6 cellular contexts compared by ENCODE assay signal in the genomic region with DNA sequence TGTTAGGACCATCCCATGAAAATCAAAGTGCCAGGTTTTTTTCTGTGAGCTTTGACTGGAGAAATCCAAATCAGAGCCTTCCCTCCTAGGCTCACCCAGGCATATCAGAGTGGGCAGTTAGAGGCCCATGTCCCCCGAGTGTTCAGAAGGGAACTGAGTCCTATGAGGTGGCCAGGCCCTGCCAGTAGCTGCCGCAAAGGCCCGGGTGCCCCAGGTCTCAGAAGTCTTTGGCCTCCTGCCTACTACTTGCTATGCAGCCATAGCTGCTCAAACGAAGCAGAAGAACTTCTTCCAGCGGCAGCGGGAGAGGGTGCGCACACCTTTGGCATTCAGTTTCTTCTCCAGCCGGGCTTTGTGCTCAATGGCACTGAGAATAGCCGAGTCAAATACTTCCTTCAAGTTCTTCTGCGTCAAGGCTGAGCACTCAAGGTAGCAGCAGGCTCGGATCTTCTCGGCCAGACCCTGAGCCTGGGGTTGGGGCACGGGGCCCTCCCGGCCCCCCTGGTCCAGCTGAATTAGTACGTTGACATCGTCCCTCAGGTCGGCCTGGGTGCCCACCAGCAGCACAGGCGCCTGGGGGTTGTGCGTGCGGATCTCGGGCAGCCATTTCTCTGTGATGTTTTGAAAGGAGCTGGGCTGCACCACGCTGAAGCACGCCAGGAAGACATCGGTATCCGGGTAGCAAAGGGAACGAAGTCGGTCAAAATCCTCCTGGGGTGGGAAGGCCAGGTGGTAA. TPM values are rescaled to one million over a fixed set of nuclear protein-coding genes. Genes with fewer than 3 reads are reported as not detected.
A peak's percentile ranks its signal among the peaks of the same experiment; 100 is the strongest.
DNase-seq lines count a peak whose midpoint lies in the region; ATAC-seq, FAIRE-seq and TF ChIP-seq lines count a peak whose summit lies in the region.

No MANE protein-coding gene starts in this region.

- H3K27ac Mint-ChIP-seq in activated CD4-positive, alpha-beta memory T cell treated with anti-CD3 and anti-CD28 coated beads, Interleukin-2, amount 10 ng/mL, durations not matched to agents 7 days and 5 days = no peak overlapping the region
- H3K27ac Mint-ChIP-seq in activated CD4-positive, alpha-beta memory T cell treated with anti-CD3 and anti-CD28 coated beads for 36 hours = no peak overlapping the region
- peak overlapping the region; percentile 85 for H3K27ac Mint-ChIP-seq in stimulated activated naive B cell treated with anti-CD40 and anti-IgM and Interleukin-4, amounts not matched to agents 10 μg/mL and 1 μg/mL and 100 μg/mL, for 72 hours

- POLR2A ChIA-PET in activated CD4-positive, alpha-beta memory T cell treated with anti-CD3 and anti-CD28 coated beads, Interleukin-2, amount 10 ng/mL, durations not matched to agents 7 days and 5 days (lab: Charles Lee) = interaction anchor here (0.6 to 1.6 kb wide), 4 partner anchors 9 to 22 kb away, joined by 3 to 6 read pairs (median 4); partner anchors contain the start of gene VPS18
- POLR2A ChIA-PET in activated CD4-positive, alpha-beta memory T cell treated with anti-CD3 and anti-CD28 coated beads for 36 hours (lab: Charles Lee) = interaction anchor here (0.6 to 1.3 kb wide), 6 partner anchors 19 to 443 kb away, joined by 3 to 5 read pairs (median 4); partner anchors contain the start of genes SPINT1 and VPS18
- POLR2A ChIA-PET in H1 (lab: Charles Lee; ENCODE audit: partially characterized antibody) = interaction anchor here (0.7 to 2.2 kb wide), 22 partner anchors 12 to 178 kb away, joined by 3 to 10 read pairs (median 4); partner anchors contain the start of genes CHAC1, RAD51, SPINT1 and VPS18

- peaks cover 27% of the 10 kb centered on the region for H3K27me3 Mint-ChIP-seq in activated CD4-positive, alpha-beta memory T cell treated with anti-CD3 and anti-CD28 coated beads, Interleukin-2, amount 10 ng/mL, durations not matched to agents 7 days and 5 days
- peaks cover 5% of the 10 kb centered on the region for H3K27me3 Mint-ChIP-seq in activated CD4-positive, alpha-beta memory T cell treated with anti-CD3 and anti-CD28 coated beads for 36 hours
- H3K27me3 Mint-ChIP-seq in stimulated activated naive B cell treated with anti-CD40 and anti-IgM and Interleukin-4, amounts not matched to agents 10 μg/mL and 1 μg/mL and 100 μg/mL, for 72 hours = no peaks in the 10 kb centered on the region

- no peak for TF ChIP-seq EP300 in H1 (IDR thresholded peaks at IDR 0.05; ENCODE audit: borderline replicate concordance in 1 of 2, low read depth in 2 of 2, low read length in 2 of 2)

- no peak overlapping the region for H3K56ac ChIP-seq in H1 (replicated peaks; ENCODE audit: insufficient read length, low read depth, low read length)

- no peak overlapping the region for H2AK5ac ChIP-seq in H1 (ENCODE audit: low read depth, low read length)

- no peak for TF ChIP-seq POLR2A in H1 (IDR thresholded peaks at IDR 0.05; ENCODE audit: control extremely low read depth in 1 of 2, low read depth in 2 of 2, low read length in 2 of 2)

- no peak overlapping the region for H2BK120ac ChIP-seq in H1 (replicated peaks; ENCODE audit: low read depth, low read length)

- no peak overlapping the region for H3K18ac ChIP-seq in H1 (ENCODE audit: extremely low read depth, low read length)

- no peaks in the 10 kb centered on the region for H3K79me1 ChIP-seq in H1 (ENCODE audit: low read depth, low read length)

- H3K79me2 ChIP-seq in H1 (ENCODE audit: control insufficient read depth in 1 of 2, insufficient read depth in 2 of 2, low read length in 2 of 2) = no peaks in the 10 kb centered on the region

- DNase-seq in activated CD4-positive, alpha-beta memory T cell treated with anti-CD3 and anti-CD28 coated beads, Interleukin-2, amount 10 ng/mL, durations not matched to agents 7 days and 5 days = no peak
- DNase-seq in activated CD4-positive, alpha-beta memory T cell treated with anti-CD3 and anti-CD28 coated beads for 36 hours = no peak
- DNase-seq in H1 (ENCODE audit: low read depth in 1 of 2, low spot score in 2 of 2) (no peak), foreskin melanocyte (no peak), NCI-H128 (lab: John Stamatoyannopoulos, UW; ENCODE audit: unreplicated experiment) (no peak)
- DNase-seq in stimulated activated naive B cell treated with anti-CD40 and anti-IgM and Interleukin-4, amounts not matched to agents 10 μg/mL and 1 μg/mL and 100 μg/mL, for 72 hours = no peak

- H4K91ac ChIP-seq in H1 (replicated peaks; ENCODE audit: insufficient read length, low read length) = peak overlapping the region; percentile 18

- peak overlapping the region; percentile 54 to 95 for H3K4me2 ChIP-seq in H1 (ENCODE audit: insufficient read depth in 1 of 2, low read depth in 2 of 2, low read length in 2 of 2)

- 0 out of 2 replicates have a peak overlapping the region, but pooled peaks have one; percentile 48 for H2BK20ac ChIP-seq in H1 (ENCODE audit: low read length)

- no peak overlapping the region; the same call in 1 of the 2 replicates for H2AFZ ChIP-seq in H1 (ENCODE audit: low read length)

- H2BK15ac ChIP-seq in H1 (ENCODE audit: low read length) = 0 out of 2 replicates have a peak overlapping the region, but pooled peaks have one; percentile 88

- 84% methylated on average over 27 of the region's 27 CpGs; no CpG with 5 or more reads in 1 of the 2 experiments for WGBS in H1 (ENCODE audit: extremely low coverage in 1 of 2, insufficient coverage in 1 of 2, insufficient read length in 1 of 2, insufficient replicate concordance in 2 of 2, low coverage in 1 of 2, low lambda C conversion rate in 2 of 2, missing lambda C conversion rate in 1 of 2), 2 experiments

- H3K4ac ChIP-seq in H1 (replicated peaks; ENCODE audit: insufficient read length, low read depth, low read length) = no peak overlapping the region

- ATAC-seq in stimulated activated naive B cell treated with anti-CD40 and anti-IgM and Interleukin-4, amounts not matched to agents 10 μg/mL and 1 μg/mL and 100 μg/mL, for 72 hours (replicated peaks) = no peak

- H3K36me3 ChIP-seq in H1 (ENCODE audit: control insufficient read depth in 2 of 4, insufficient read depth in 4 of 4, low read length in 3 of 4) = no peaks in the 10 kb centered on the region

- H3K36me3 Mint-ChIP-seq in activated CD4-positive, alpha-beta memory T cell treated with anti-CD3 and anti-CD28 coated beads, Interleukin-2, amount 10 ng/mL, durations not matched to agents 7 days and 5 days (ENCODE audit: low read depth) = no peaks in the 10 kb centered on the region
- no peaks in the 10 kb centered on the region for H3K36me3 Mint-ChIP-seq in activated CD4-positive, alpha-beta memory T cell treated with anti-CD3 and anti-CD28 coated beads for 36 hours
- no peaks in the 10 kb centered on the region for H3K36me3 Mint-ChIP-seq in stimulated activated naive B cell treated with anti-CD40 and anti-IgM and Interleukin-4, amounts not matched to agents 10 μg/mL and 1 μg/mL and 100 μg/mL, for 72 hours

- intact Hi-C loops in activated CD4-positive, alpha-beta memory T cell treated with anti-CD3 and anti-CD28 coated beads for 36 hours (cut with micrococcal nuclease) = loop anchor here (1.0 kb wide), 1 partner anchor 14 kb away; no protein-coding TSS in a partner anchor

- no peak overlapping the region for H3K9ac ChIP-seq in H1 (replicated peaks in 1 of 4; ENCODE audit: extremely low read depth in 1 of 4, low read depth in 3 of 4, low read length in 3 of 4)

- TF ChIP-seq CTCF in H1 (IDR thresholded peaks at IDR 0.05; ENCODE audit: control extremely low read depth in 1 of 3, insufficient read depth in 1 of 3, low read depth in 1 of 3, low read length in 3 of 3) = no peak

- no peak overlapping the region; the same call in 1 of the 2 replicates for H2BK5ac ChIP-seq in H1 (ENCODE audit: low read depth, low read length)

- 0 out of 7 replicates have a peak, but pooled peaks cover 0 to 2% (median 0%) of the 10 kb centered on the region in 4 experiments for H3K27me3 ChIP-seq in H1 (replicated peaks in 1 of 4; ENCODE audit: control insufficient read depth in 3 of 4, extremely low read depth in 1 of 4, insufficient read depth in 3 of 4, low read length in 3 of 4)

- FAIRE-seq in H1 (lab: Jason Lieb, UNC) = no peak

- CTCF ChIA-PET in activated CD4-positive, alpha-beta memory T cell treated with anti-CD3 and anti-CD28 coated beads, Interleukin-2, amount 10 ng/mL, durations not matched to agents 7 days and 5 days (lab: Charles Lee) = interaction anchor here (0.8 to 3.1 kb wide), 9 partner anchors 10 to 197 kb away, joined by 3 to 18 read pairs (median 4); partner anchors contain the start of genes DNAJC17, VPS18 and ZFYVE19
- CTCF ChIA-PET in activated CD4-positive, alpha-beta memory T cell treated with anti-CD3 and anti-CD28 coated beads for 36 hours (lab: Charles Lee) = interaction anchor here (0.6 to 5.0 kb wide), 10 partner anchors 10 to 1032 kb away, joined by 3 to 29 read pairs (median 6); partner anchors contain the start of genes RAD51 and VPS18
- CTCF ChIA-PET in H1 (lab: Charles Lee; ENCODE audit: partially characterized antibody) = interaction anchor here (0.6 to 7.8 kb wide), 21 partner anchors 9 to 161 kb away, joined by 3 to 51 read pairs (median 3); partner anchors contain the start of genes DLL4, DNAJC17, GCHFR and VPS18

- no peak for TF ChIP-seq RAD21 in H1 (IDR thresholded peaks at IDR 0.05 in 1 of 2, conservative IDR thresholded peaks at IDR 0.05 in 1 of 2; ENCODE audit: low read depth in 2 of 2, low read length in 2 of 2)

- H3K9me3 ChIP-seq in H1 (ENCODE audit: insufficient read depth in 2 of 2, low read depth in 1 of 2, low read length in 1 of 2) = no peaks in the 10 kb centered on the region

- peak overlapping the region; percentile 45 to 70 (median 58); a peak in 7 of 8 replicates for H3K4me3 ChIP-seq in H1 (ENCODE audit: extremely low read depth in 1 of 4, insufficient read depth in 2 of 4, low read depth in 3 of 4, low read length in 4 of 4)

- no peak overlapping the region for H4K5ac ChIP-seq in H1 (ENCODE audit: insufficient read length, low read depth, low read length)

- no peaks in the 10 kb centered on the region for H4K20me1 ChIP-seq in H1 (replicated peaks in 1 of 2; ENCODE audit: control insufficient read depth in 1 of 2, insufficient read depth in 2 of 2, low read length in 2 of 2)

- no peak overlapping the region for H3K27ac ChIP-seq in H1 (ENCODE audit: low read depth, low read length)

- H3K23ac ChIP-seq in H1 (ENCODE audit: insufficient read length) = no peak overlapping the region

- H3K9me3 Mint-ChIP-seq in activated CD4-positive, alpha-beta memory T cell treated with anti-CD3 and anti-CD28 coated beads, Interleukin-2, amount 10 ng/mL, durations not matched to agents 7 days and 5 days = no peaks in the 10 kb centered on the region
- no peaks in the 10 kb centered on the region for H3K9me3 Mint-ChIP-seq in activated CD4-positive, alpha-beta memory T cell treated with anti-CD3 and anti-CD28 coated beads for 36 hours
- H3K9me3 Mint-ChIP-seq in stimulated activated naive B cell treated with anti-CD40 and anti-IgM and Interleukin-4, amounts not matched to agents 10 μg/mL and 1 μg/mL and 100 μg/mL, for 72 hours = no peaks in the 10 kb centered on the region

- no peak overlapping the region for H3K14ac ChIP-seq in H1 (ENCODE audit: insufficient read length)

- H2BK12ac ChIP-seq in H1 (ENCODE audit: low read depth, low read length) = peak overlapping the region; percentile 68; the same call in 1 of the 2 replicates

- peaks cover 16% of the 10 kb centered on the region for H3K4me1 Mint-ChIP-seq in activated CD4-positive, alpha-beta memory T cell treated with anti-CD3 and anti-CD28 coated beads, Interleukin-2, amount 10 ng/mL, durations not matched to agents 7 days and 5 days
- H3K4me1 Mint-ChIP-seq in activated CD4-positive, alpha-beta memory T cell treated with anti-CD3 and anti-CD28 coated beads for 36 hours (ENCODE audit: low read depth) = peaks cover 16% of the 10 kb centered on the region
- H3K4me1 Mint-ChIP-seq in stimulated activated naive B cell treated with anti-CD40 and anti-IgM and Interleukin-4, amounts not matched to agents 10 μg/mL and 1 μg/mL and 100 μg/mL, for 72 hours = peaks cover 33 to 48% of the 10 kb centered on the region in 2 donors

- no peaks in the 10 kb centered on the region for H3K23me2 ChIP-seq in H1 (ENCODE audit: low read depth, low read length)

- no peak overlapping the region; the same call in 1 of the 2 replicates for H4K8ac ChIP-seq in H1 (ENCODE audit: extremely low read depth, insufficient read depth, low read length)

- peaks cover 0 to 18% (median 12%) of the 10 kb centered on the region in 4 experiments; a peak in 6 of 7 replicates for H3K4me1 ChIP-seq in H1 (replicated peaks in 1 of 4; ENCODE audit: control insufficient read depth in 3 of 4, insufficient read depth in 4 of 4, low read length in 3 of 4)

- H3K4me3 Mint-ChIP-seq in activated CD4-positive, alpha-beta memory T cell treated with anti-CD3 and anti-CD28 coated beads, Interleukin-2, amount 10 ng/mL, durations not matched to agents 7 days and 5 days = peak overlapping the region; percentile 69
- H3K4me3 Mint-ChIP-seq in activated CD4-positive, alpha-beta memory T cell treated with anti-CD3 and anti-CD28 coated beads for 36 hours = no peak overlapping the region
- peak overlapping the region; percentile 84 to 87 for H3K4me3 Mint-ChIP-seq in stimulated activated naive B cell treated with anti-CD40 and anti-IgM and Interleukin-4, amounts not matched to agents 10 μg/mL and 1 μg/mL and 100 μg/mL, for 72 hours

RNA-seq across cellular contexts. Expression of gene RHOV, which starts 1.1 kb away (rescaled TPM):
- total RNA-seq in activated CD4-positive, alpha-beta memory T cell treated with anti-CD3 and anti-CD28 coated beads, Interleukin-2, amount 10 ng/mL, durations not matched to agents 7 days and 5 days = not detected
- total RNA-seq in activated CD4-positive, alpha-beta memory T cell treated with anti-CD3 and anti-CD28 coated beads for 36 hours = under 1 TPM; 0.29 to 0.53 TPM
- total RNA-seq in H1 (2021; fragmentation: NEBNext Ultra II Directional; extraction: Animal tissue kit (Norgen Biotek cat#: 25700)) = 2.4 and 2.7 TPM in 2 replicates
- polyA plus RNA-seq in H1 (2011; rRNA removed) = 1.5 and 2.2 TPM in 2 replicates
- 2.8 TPM for polyA plus RNA-seq in H1 (2011; cell fraction: cytosol; rRNA removed)
- polyA plus RNA-seq in H1 (2011; cell fraction: nucleus; rRNA removed) = 2.0 TPM
- 3.6 to 3.9 TPM (median 3.7 TPM) in 4 replicates for polyA plus RNA-seq in H1 (2012, experiment 1 of 2)
- polyA plus RNA-seq in H1 (2012, experiment 2 of 2) = 2.3 TPM
- 1.5 TPM for polyA plus RNA-seq in H1 (2013, experiment 1 of 2)
- 1.4 TPM for polyA plus RNA-seq in H1 (2013, experiment 2 of 2)
- polyA minus RNA-seq in H1 (2011; rRNA and poly(A)+ RNA removed) = 1.3 and 1.5 TPM in 2 replicates
- polyA minus RNA-seq in H1 (2011; cell fraction: cytosol; rRNA and poly(A)+ RNA removed) = 2.4 TPM
- polyA minus RNA-seq in H1 (2011; cell fraction: nucleus; rRNA and poly(A)+ RNA removed) = 2.9 TPM

RNA-seq across cellular contexts. Expression of gene VPS18, which starts 21.3 kb away (rescaled TPM):
- 10 to 100 TPM; 16.3 to 17.1 TPM for total RNA-seq in activated CD4-positive, alpha-beta memory T cell treated with anti-CD3 and anti-CD28 coated beads, Interleukin-2, amount 10 ng/mL, durations not matched to agents 7 days and 5 days
- total RNA-seq in activated CD4-positive, alpha-beta memory T cell treated with anti-CD3 and anti-CD28 coated beads for 36 hours = 1 to 10 TPM; 7.8 to 8.8 TPM
- total RNA-seq in H1 (2021; fragmentation: NEBNext Ultra II Directional; extraction: Animal tissue kit (Norgen Biotek cat#: 25700)) = 31.9 and 32.7 TPM in 2 replicates
- 28.9 and 32.9 TPM in 2 replicates for polyA plus RNA-seq in H1 (2011; rRNA removed)
- 27.4 TPM for polyA plus RNA-seq in H1 (2011; cell fraction: cytosol; rRNA removed)
- 35.6 TPM for polyA plus RNA-seq in H1 (2011; cell fraction: nucleus; rRNA removed)
- polyA plus RNA-seq in H1 (2012, experiment 1 of 2) = 19.1 to 31.3 TPM (median 29.5 TPM) in 4 replicates
- 32.6 TPM for polyA plus RNA-seq in H1 (2012, experiment 2 of 2)
- 12.6 TPM for polyA plus RNA-seq in H1 (2013, experiment 1 of 2)
- 11.3 TPM for polyA plus RNA-seq in H1 (2013, experiment 2 of 2)
- polyA minus RNA-seq in H1 (2011; rRNA and poly(A)+ RNA removed) = 65.4 and 80.3 TPM in 2 replicates
- polyA minus RNA-seq in H1 (2011; cell fraction: cytosol; rRNA and poly(A)+ RNA removed) = 39.1 TPM
- 31.4 TPM for polyA minus RNA-seq in H1 (2011; cell fraction: nucleus; rRNA and poly(A)+ RNA removed)

RNA-seq across cellular contexts. Expression of gene SPINT1, which starts 29.1 kb away (rescaled TPM):
- 1 to 10 TPM; 4.9 to 5.1 TPM for total RNA-seq in activated CD4-positive, alpha-beta memory T cell treated with anti-CD3 and anti-CD28 coated beads, Interleukin-2, amount 10 ng/mL, durations not matched to agents 7 days and 5 days
- 10 to 100 TPM; 11.3 to 13.1 TPM for total RNA-seq in activated CD4-positive, alpha-beta memory T cell treated with anti-CD3 and anti-CD28 coated beads for 36 hours
- total RNA-seq in H1 (2021; fragmentation: NEBNext Ultra II Directional; extraction: Animal tissue kit (Norgen Biotek cat#: 25700)) = 117 TPM in 2 replicates
- 155 and 266 TPM in 2 replicates for polyA plus RNA-seq in H1 (2011; rRNA removed)
- polyA plus RNA-seq in H1 (2011; cell fraction: cytosol; rRNA removed) = 84.0 TPM
- 163 TPM for polyA plus RNA-seq in H1 (2011; cell fraction: nucleus; rRNA removed)
- 64.9 to 131 TPM (median 112 TPM) in 4 replicates for polyA plus RNA-seq in H1 (2012, experiment 1 of 2)
- 126 TPM for polyA plus RNA-seq in H1 (2012, experiment 2 of 2)
- 164 TPM for polyA plus RNA-seq in H1 (2013, experiment 1 of 2)
- polyA plus RNA-seq in H1 (2013, experiment 2 of 2) = 165 TPM
- polyA minus RNA-seq in H1 (2011; rRNA and poly(A)+ RNA removed) = 85.9 and 106 TPM in 2 replicates
- 91.7 TPM for polyA minus RNA-seq in H1 (2011; cell fraction: cytosol; rRNA and poly(A)+ RNA removed)
- 80.2 TPM for polyA minus RNA-seq in H1 (2011; cell fraction: nucleus; rRNA and poly(A)+ RNA removed)

RNA-seq across cellular contexts. Expression of gene PPP1R14D, which starts 44.5 kb away (rescaled TPM):
- total RNA-seq in activated CD4-positive, alpha-beta memory T cell treated with anti-CD3 and anti-CD28 coated beads, Interleukin-2, amount 10 ng/mL, durations not matched to agents 7 days and 5 days = not detected
- total RNA-seq in activated CD4-positive, alpha-beta memory T cell treated with anti-CD3 and anti-CD28 coated beads for 36 hours = not detected
- total RNA-seq in H1 (2021; fragmentation: NEBNext Ultra II Directional; extraction: Animal tissue kit (Norgen Biotek cat#: 25700)) = not detected in 2 replicates
- not detected in 2 replicates for polyA plus RNA-seq in H1 (2011; rRNA removed)
- not detected for polyA plus RNA-seq in H1 (2011; cell fraction: cytosol; rRNA removed)
- polyA plus RNA-seq in H1 (2011; cell fraction: nucleus; rRNA removed) = not detected
- polyA plus RNA-seq in H1 (2012, experiment 1 of 2) = not detected in 4 replicates
- polyA plus RNA-seq in H1 (2012, experiment 2 of 2) = not detected
- not detected for polyA plus RNA-seq in H1 (2013, experiment 1 of 2)
- polyA plus RNA-seq in H1 (2013, experiment 2 of 2) = not detected
- polyA minus RNA-seq in H1 (2011; rRNA and poly(A)+ RNA removed) = not detected in 2 replicates
- not detected for polyA minus RNA-seq in H1 (2011; cell fraction: cytosol; rRNA and poly(A)+ RNA removed)
- polyA minus RNA-seq in H1 (2011; cell fraction: nucleus; rRNA and poly(A)+ RNA removed) = not detected

RNA-seq across cellular contexts. Expression of gene DLL4, which starts 56.2 kb away (rescaled TPM):
- not detected for total RNA-seq in activated CD4-positive, alpha-beta memory T cell treated with anti-CD3 and anti-CD28 coated beads, Interleukin-2, amount 10 ng/mL, durations not matched to agents 7 days and 5 days
- not detected for total RNA-seq in activated CD4-positive, alpha-beta memory T cell treated with anti-CD3 and anti-CD28 coated beads for 36 hours
- total RNA-seq in H1 (2021; fragmentation: NEBNext Ultra II Directional; extraction: Animal tissue kit (Norgen Biotek cat#: 25700)) = 0.48 and 0.60 TPM in 2 replicates
- 0.22 and 0.23 TPM in 2 replicates for polyA plus RNA-seq in H1 (2011; rRNA removed)
- polyA plus RNA-seq in H1 (2011; cell fraction: cytosol; rRNA removed) = 0.21 TPM
- polyA plus RNA-seq in H1 (2011; cell fraction: nucleus; rRNA removed) = 1.0 TPM
- 0.12 to 0.18 TPM (median 0.17 TPM) in 3 of 4 replicates, not detected in the other for polyA plus RNA-seq in H1 (2012, experiment 1 of 2)
- 0.16 TPM for polyA plus RNA-seq in H1 (2012, experiment 2 of 2)
- 0.20 TPM for polyA plus RNA-seq in H1 (2013, experiment 1 of 2)
- polyA plus RNA-seq in H1 (2013, experiment 2 of 2) = 0.20 TPM
- polyA minus RNA-seq in H1 (2011; rRNA and poly(A)+ RNA removed) = 0.27 and 0.85 TPM in 2 replicates
- not detected for polyA minus RNA-seq in H1 (2011; cell fraction: cytosol; rRNA and poly(A)+ RNA removed)
- 2.5 TPM for polyA minus RNA-seq in H1 (2011; cell fraction: nucleus; rRNA and poly(A)+ RNA removed)
